8 cellular contexts compared by ENCODE assay signal in genomic region chr13:94362411-94362909, GRCh38.
DNase-seq lines count a peak whose midpoint lies in the region; ATAC-seq and TF ChIP-seq lines count a peak whose summit lies in the region.

No MANE protein-coding gene starts in this region.

- H3K9me2 ChIP-seq in OCI-LY1 (ENCODE audit: low read depth, low read length), result no peaks in the 10 kb centered on the region

- H3K9ac ChIP-seq in DND-41 (ENCODE audit: low read depth, low read length), result no peak overlapping the region
- no peak overlapping the region for H3K9ac ChIP-seq in OCI-LY1 (ENCODE audit: low read length)

- H3K79me2 ChIP-seq in DND-41 (ENCODE audit: insufficient read depth, low read length), result no peaks in the 10 kb centered on the region
- H3K79me2 ChIP-seq in OCI-LY1 (ENCODE audit: insufficient read depth, low read length), result no peaks in the 10 kb centered on the region

- H3K27me3 ChIP-seq in DND-41 (ENCODE audit: insufficient read depth, low read length, poor library complexity) (peaks cover 7% of the 10 kb centered on the region), OCI-LY1 (ENCODE audit: insufficient read depth, low read length) (no peaks in the 10 kb centered on the region)

- H3K9me3 ChIP-seq in DND-41 (ENCODE audit: insufficient read depth, low read length, severe bottlenecking) (no peaks in the 10 kb centered on the region), OCI-LY1 (ENCODE audit: low read length) (no peaks in the 10 kb centered on the region)

- H2AFZ ChIP-seq in DND-41 (ENCODE audit: low read depth, low read length), result no peak overlapping the region
- no peak overlapping the region for H2AFZ ChIP-seq in OCI-LY1 (ENCODE audit: low read length)

- TF ChIP-seq CTCF in DND-41 (IDR thresholded peaks at IDR 0.05; ENCODE audit: borderline replicate concordance, extremely low read depth, low read length, poor library complexity, severe bottlenecking) (peak; percentile 96), OCI-LY1 (IDR thresholded peaks at IDR 0.05; ENCODE audit: low read length) (peak; percentile 97), natural killer cell (IDR thresholded peaks at IDR 0.05) (peak; percentile 93)

- DNase-seq in DND-41, result peak; percentile 72
- DNase-seq in HUDEP-2 (lab: John Stamatoyannopoulos, UW; ENCODE audit: unreplicated experiment in 76 of 76), result peak in 57 of 76 experiments; percentile 2 to 71 (median 29)
- peak; percentile 60 for DNase-seq in activated CD8-positive, alpha-beta memory T cell treated with anti-CD3 and anti-CD28 coated beads, Interleukin-2, amount 50 U/mL, for 4 hours
- DNase-seq in erythroblast (lab: John Stamatoyannopoulos, UW), result peak; percentile 87 to 94
- DNase-seq in natural killer cell, result peak; percentile 26
- peak; percentile 62 for DNase-seq in stimulated activated naive CD8-positive, alpha-beta T cell treated with anti-CD3 and anti-CD28 coated beads, Interleukin-15, Interleukin-2, amounts not matched to agents 100 U/mL and 50 U/mL, for 24 hours

- TF ChIP-seq POLR2A in erythroblast (IDR thresholded peaks at IDR 0.05; ENCODE audit: low read length), result no peak

- H3K36me3 Mint-ChIP-seq in natural killer cell, result no peaks in the 10 kb centered on the region

- H3K27me3 Mint-ChIP-seq in natural killer cell (ENCODE audit: low read depth in 2 of 2), result peaks cover 5 to 7% of the 10 kb centered on the region in 2 donors

- ATAC-seq in DND-41 (ENCODE audit: insufficient read depth, low read depth) (peak; percentile 100), GM21529 (IDR thresholded peaks at IDR 0.05; ENCODE audit: unreplicated experiment) (peak; percentile 99), natural killer cell (peak; percentile 88 to 99 (median 98))
- ATAC-seq in stimulated activated naive CD8-positive, alpha-beta T cell treated with anti-CD3 and anti-CD28 coated beads, Interleukin-15, Interleukin-2, amounts not matched to agents 100 U/mL and 50 U/mL, for 24 hours, result peak; percentile 98

- no peak overlapping the region for H3K4me2 ChIP-seq in DND-41 (ENCODE audit: insufficient read depth, low read length)
- no peak overlapping the region for H3K4me2 ChIP-seq in OCI-LY1 (ENCODE audit: low read length)

- H3K4me1 Mint-ChIP-seq in natural killer cell, result peaks cover 6 to 7% of the 10 kb centered on the region in 2 donors

- H3K27ac ChIP-seq in DND-41 (ENCODE audit: low read length) (no peak overlapping the region), OCI-LY1 (ENCODE audit: low read depth, low read length, poor library complexity, severe bottlenecking) (no peak overlapping the region)

- H3F3A ChIP-seq in OCI-LY1 (ENCODE audit: insufficient read depth, low read length), result no peaks in the 10 kb centered on the region

- H3K4me3 ChIP-seq in DND-41 (ENCODE audit: low read depth in 1 of 2, low read length in 2 of 2), result no peak overlapping the region
- no peak overlapping the region for H3K4me3 ChIP-seq in OCI-LY1 (ENCODE audit: low read depth, low read length, poor library complexity, severe bottlenecking)

- no peaks in the 10 kb centered on the region for H3K9me3 Mint-ChIP-seq in natural killer cell

- no peaks in the 10 kb centered on the region for H3K4me1 ChIP-seq in DND-41 (ENCODE audit: insufficient read depth, low read length)
- H3K4me1 ChIP-seq in OCI-LY1 (ENCODE audit: insufficient read depth, low read length, severe bottlenecking), result no peaks in the 10 kb centered on the region

- H3K36me3 ChIP-seq in DND-41 (ENCODE audit: insufficient read depth, low read length), result no peaks in the 10 kb centered on the region
- no peaks in the 10 kb centered on the region for H3K36me3 ChIP-seq in OCI-LY1 (ENCODE audit: insufficient read depth, low read length)

- no peak overlapping the region for H3K4me3 Mint-ChIP-seq in natural killer cell

- no peak overlapping the region for H3K27ac Mint-ChIP-seq in natural killer cell

- intact Hi-C loops in natural killer cell (cut with micrococcal nuclease), result no loop called here

- H4K20me1 ChIP-seq in DND-41 (ENCODE audit: insufficient read depth, low read length) (no peaks in the 10 kb centered on the region), OCI-LY1 (ENCODE audit: insufficient read depth, low read length) (no peaks in the 10 kb centered on the region)

Comparison
In these comparisons a context has a peak if more than half of its experiments do, and no peak if none do; other contexts are left out.
1. DNase-seq: peak in every context shown above with its lines; median percentile 90 in erythroblast; 72 in DND-41; 62 in stimulated activated naive CD8-positive, alpha-beta T cell treated with anti-CD3 and anti-CD28 coated beads, Interleukin-15, Interleukin-2, amounts not matched to agents 100 U/mL and 50 U/mL, for 24 hours; 60 in activated CD8-positive, alpha-beta memory T cell treated with anti-CD3 and anti-CD28 coated beads, Interleukin-2, amount 50 U/mL, for 4 hours; 29 in HUDEP-2; 26 in natural killer cell.